ENCODE assay signal across 9 cellular contexts in genomic region chr10:52256832-52257691, GRCh38. TPM values are rescaled to one million over a fixed set of nuclear protein-coding genes. Genes with fewer than 3 reads are reported as not detected.
DNase-seq lines count a peak whose midpoint lies in the region; ATAC-seq and TF ChIP-seq lines count a peak whose summit lies in the region.
"Had no signal": no experiment of that assay in that cellular context is flagged by ENCODE, and none has a peak within 500 bp of the region (broad histone marks: within the 10 kb centered on the region; RNA-seq: fewer than 3 reads in every experiment).

No MANE protein-coding gene starts in this region.

- TF ChIP-seq POLR2A in NB4 (IDR thresholded peaks at IDR 0.05; ENCODE audit: extremely low read depth, insufficient read length) = no peak

- ATAC-seq in HG02840 (IDR thresholded peaks at IDR 0.05; ENCODE audit: low FRiP score, unreplicated experiment) = peak; percentile 100

- no peak overlapping the region for H3K4me3 ChIP-seq in NB4 (ENCODE audit: low read depth, low read length)
- H3K4me3 ChIP-seq: testis had no signal

- DNase-seq in GM19238 (ENCODE audit: insufficient read length, low spot score) (peak; percentile 7), NB4 (ENCODE audit: low read depth) (peak; percentile 14), renal cortical epithelial cell (ENCODE audit: low read depth) (peak; percentile 88), NCI-H1930 (lab: John Stamatoyannopoulos, UW) (no peak), OCI-M1 (lab: John Stamatoyannopoulos, UW) (no peak)
- no peak for DNase-seq in activated effector memory CD4-positive, alpha-beta T cell treated with anti-CD3 and anti-CD28 coated beads, Interleukin-2, amount 50 U/mL, for 16 hours
- DNase-seq in stimulated activated naive CD4-positive, alpha-beta T cell (lab: John Stamatoyannopoulos, UW) = no peak
- DNase-seq: testis had no signal

- TF ChIP-seq CTCF in NB4 (IDR thresholded peaks at IDR 0.05; ENCODE audit: low read depth, low read length) = no peak

RNA-seq across cellular contexts. Expression of gene DKK1, which starts 57.0 kb away (rescaled TPM):
- 2.7 and 16.3 TPM in 2 replicates for total RNA-seq in renal cortical epithelial cell

Comparison
In these comparisons a context has a peak if more than half of its experiments do, and no peak if none do; other contexts are left out.
1. DNase-seq: peak in GM19238 (single experiment), NB4 (single experiment) and renal cortical epithelial cell (single experiment); none in NCI-H1930 (0 of 2), OCI-M1 (single experiment), activated effector memory CD4-positive, alpha-beta T cell treated with anti-CD3 and anti-CD28 coated beads, Interleukin-2, amount 50 U/mL, for 16 hours (single experiment) and stimulated activated naive CD4-positive, alpha-beta T cell (0 of 6).